Comparison of ENCODE assay signal across 1 cellular context in the genomic region with DNA sequence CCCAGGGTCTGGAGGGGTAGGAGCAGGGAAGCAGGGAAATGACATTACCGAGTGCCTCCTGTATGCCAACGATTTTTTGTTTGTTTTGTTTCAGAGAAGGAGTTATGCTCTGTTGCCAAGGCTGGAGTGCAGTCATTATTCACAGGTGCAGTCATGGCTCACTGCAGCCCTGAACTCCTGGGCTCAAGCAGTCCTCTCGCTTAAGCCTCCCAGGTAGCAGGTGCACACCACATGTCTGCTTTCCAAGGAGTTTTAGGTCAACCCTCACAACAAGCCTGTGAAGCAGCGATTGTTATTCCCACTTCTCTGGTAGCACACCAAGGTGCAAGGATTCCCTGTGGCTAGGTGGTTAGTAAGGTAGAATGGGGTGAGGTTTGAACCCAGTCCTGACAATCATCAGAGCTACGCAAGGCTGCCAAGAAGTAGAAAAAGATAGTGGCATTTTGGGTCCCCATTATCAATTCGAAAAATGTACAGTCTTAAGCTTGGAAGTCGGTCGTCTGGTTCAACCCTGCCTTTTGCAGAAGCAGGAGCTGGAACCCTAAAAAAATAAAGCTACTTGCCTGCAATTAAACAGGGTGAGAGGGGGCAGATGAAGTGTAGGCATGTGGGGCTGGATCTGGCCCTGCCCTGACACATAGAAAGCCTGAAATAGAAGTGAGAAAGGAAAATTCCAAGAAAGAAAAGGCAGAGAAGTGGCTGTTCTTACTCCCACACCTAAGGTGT.
TF ChIP-seq lines count a peak whose summit lies in the region.

No MANE protein-coding gene starts in this region.

TF ChIP-seq in GM23338, 12 proteins besides CTCF, POLR2A, EP300 and RAD21 (continued from another document):
- TF ChIP-seq, protein P1, sequence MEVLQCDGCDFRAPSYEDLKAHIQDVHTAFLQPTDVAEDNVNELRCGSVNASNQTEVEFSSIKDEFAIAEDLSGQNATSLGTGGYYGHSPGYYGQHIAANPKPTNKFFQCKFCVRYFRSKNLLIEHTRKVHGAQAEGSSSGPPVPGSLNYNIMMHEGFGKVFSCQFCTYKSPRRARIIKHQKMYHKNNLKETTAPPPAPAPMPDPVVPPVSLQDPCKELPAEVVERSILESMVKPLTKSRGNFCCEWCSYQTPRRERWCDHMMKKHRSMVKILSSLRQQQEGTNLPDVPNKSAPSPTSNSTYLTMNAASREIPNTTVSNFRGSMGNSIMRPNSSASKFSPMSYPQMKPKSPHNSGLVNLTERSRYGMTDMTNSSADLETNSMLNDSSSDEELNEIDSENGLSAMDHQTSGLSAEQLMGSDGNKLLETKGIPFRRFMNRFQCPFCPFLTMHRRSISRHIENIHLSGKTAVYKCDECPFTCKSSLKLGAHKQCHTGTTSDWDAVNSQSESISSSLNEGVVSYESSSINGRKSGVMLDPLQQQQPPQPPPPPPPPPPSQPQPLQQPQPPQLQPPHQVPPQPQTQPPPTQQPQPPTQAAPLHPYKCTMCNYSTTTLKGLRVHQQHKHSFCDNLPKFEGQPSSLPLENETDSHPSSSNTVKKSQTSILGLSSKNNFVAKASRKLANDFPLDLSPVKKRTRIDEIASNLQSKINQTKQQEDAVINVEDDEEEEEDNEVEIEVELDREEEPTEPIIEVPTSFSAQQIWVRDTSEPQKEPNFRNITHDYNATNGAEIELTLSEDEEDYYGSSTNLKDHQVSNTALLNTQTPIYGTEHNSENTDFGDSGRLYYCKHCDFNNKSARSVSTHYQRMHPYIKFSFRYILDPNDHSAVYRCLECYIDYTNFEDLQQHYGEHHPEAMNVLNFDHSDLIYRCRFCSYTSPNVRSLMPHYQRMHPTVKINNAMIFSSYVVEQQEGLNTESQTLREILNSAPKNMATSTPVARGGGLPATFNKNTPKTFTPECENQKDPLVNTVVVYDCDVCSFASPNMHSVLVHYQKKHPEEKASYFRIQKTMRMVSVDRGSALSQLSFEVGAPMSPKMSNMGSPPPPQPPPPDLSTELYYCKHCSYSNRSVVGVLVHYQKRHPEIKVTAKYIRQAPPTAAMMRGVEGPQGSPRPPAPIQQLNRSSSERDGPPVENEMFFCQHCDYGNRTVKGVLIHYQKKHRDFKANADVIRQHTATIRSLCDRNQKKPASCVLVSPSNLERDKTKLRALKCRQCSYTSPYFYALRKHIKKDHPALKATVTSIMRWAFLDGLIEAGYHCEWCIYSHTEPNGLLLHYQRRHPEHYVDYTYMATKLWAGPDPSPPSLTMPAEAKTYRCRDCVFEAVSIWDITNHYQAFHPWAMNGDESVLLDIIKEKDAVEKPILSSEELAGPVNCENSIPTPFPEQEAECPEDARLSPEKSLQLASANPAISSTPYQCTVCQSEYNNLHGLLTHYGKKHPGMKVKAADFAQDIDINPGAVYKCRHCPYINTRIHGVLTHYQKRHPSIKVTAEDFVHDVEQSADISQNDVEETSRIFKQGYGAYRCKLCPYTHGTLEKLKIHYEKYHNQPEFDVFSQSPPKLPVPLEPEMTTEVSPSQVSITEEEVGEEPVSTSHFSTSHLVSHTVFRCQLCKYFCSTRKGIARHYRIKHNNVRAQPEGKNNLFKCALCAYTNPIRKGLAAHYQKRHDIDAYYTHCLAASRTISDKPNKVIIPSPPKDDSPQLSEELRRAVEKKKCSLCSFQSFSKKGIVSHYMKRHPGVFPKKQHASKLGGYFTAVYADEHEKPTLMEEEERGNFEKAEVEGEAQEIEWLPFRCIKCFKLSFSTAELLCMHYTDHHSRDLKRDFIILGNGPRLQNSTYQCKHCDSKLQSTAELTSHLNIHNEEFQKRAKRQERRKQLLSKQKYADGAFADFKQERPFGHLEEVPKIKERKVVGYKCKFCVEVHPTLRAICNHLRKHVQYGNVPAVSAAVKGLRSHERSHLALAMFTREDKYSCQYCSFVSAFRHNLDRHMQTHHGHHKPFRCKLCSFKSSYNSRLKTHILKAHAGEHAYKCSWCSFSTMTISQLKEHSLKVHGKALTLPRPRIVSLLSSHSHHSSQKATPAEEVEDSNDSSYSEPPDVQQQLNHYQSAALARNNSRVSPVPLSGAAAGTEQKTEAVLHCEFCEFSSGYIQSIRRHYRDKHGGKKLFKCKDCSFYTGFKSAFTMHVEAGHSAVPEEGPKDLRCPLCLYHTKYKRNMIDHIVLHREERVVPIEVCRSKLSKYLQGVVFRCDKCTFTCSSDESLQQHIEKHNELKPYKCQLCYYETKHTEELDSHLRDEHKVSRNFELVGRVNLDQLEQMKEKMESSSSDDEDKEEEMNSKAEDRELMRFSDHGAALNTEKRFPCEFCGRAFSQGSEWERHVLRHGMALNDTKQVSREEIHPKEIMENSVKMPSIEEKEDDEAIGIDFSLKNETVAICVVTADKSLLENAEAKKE (CRISPR knock-in tag; IDR thresholded peaks at IDR 0.05): no peak
- no peak for TF ChIP-seq ZNF114 (CRISPR knock-in tag; IDR thresholded peaks at IDR 0.05)
- no peak for TF ChIP-seq POLR2AphosphoS5 (IDR thresholded peaks at IDR 0.05; ENCODE audit: low read depth)
- no peak for TF ChIP-seq JUNB (IDR thresholded peaks at IDR 0.05; ENCODE audit: unreplicated experiment)
- TF ChIP-seq EZH2 (IDR thresholded peaks at IDR 0.05; ENCODE audit: low read depth, unreplicated experiment): no peak
- TF ChIP-seq, protein P2, sequence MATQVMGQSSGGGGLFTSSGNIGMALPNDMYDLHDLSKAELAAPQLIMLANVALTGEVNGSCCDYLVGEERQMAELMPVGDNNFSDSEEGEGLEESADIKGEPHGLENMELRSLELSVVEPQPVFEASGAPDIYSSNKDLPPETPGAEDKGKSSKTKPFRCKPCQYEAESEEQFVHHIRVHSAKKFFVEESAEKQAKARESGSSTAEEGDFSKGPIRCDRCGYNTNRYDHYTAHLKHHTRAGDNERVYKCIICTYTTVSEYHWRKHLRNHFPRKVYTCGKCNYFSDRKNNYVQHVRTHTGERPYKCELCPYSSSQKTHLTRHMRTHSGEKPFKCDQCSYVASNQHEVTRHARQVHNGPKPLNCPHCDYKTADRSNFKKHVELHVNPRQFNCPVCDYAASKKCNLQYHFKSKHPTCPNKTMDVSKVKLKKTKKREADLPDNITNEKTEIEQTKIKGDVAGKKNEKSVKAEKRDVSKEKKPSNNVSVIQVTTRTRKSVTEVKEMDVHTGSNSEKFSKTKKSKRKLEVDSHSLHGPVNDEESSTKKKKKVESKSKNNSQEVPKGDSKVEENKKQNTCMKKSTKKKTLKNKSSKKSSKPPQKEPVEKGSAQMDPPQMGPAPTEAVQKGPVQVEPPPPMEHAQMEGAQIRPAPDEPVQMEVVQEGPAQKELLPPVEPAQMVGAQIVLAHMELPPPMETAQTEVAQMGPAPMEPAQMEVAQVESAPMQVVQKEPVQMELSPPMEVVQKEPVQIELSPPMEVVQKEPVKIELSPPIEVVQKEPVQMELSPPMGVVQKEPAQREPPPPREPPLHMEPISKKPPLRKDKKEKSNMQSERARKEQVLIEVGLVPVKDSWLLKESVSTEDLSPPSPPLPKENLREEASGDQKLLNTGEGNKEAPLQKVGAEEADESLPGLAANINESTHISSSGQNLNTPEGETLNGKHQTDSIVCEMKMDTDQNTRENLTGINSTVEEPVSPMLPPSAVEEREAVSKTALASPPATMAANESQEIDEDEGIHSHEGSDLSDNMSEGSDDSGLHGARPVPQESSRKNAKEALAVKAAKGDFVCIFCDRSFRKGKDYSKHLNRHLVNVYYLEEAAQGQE (IDR thresholded peaks at IDR 0.05; ENCODE audit: unreplicated experiment): no peak
- TF ChIP-seq, protein P3, sequence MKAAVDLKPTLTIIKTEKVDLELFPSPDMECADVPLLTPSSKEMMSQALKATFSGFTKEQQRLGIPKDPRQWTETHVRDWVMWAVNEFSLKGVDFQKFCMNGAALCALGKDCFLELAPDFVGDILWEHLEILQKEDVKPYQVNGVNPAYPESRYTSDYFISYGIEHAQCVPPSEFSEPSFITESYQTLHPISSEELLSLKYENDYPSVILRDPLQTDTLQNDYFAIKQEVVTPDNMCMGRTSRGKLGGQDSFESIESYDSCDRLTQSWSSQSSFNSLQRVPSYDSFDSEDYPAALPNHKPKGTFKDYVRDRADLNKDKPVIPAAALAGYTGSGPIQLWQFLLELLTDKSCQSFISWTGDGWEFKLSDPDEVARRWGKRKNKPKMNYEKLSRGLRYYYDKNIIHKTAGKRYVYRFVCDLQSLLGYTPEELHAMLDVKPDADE (IDR thresholded peaks at IDR 0.05): no peak
- no peak for TF ChIP-seq STAT1 (IDR thresholded peaks at IDR 0.05; ENCODE audit: unreplicated experiment)
- TF ChIP-seq EZH2phosphoT487 (IDR thresholded peaks at IDR 0.05; ENCODE audit: unreplicated experiment): no peak
- no peak for TF ChIP-seq ZNF331 (CRISPR knock-in tag; IDR thresholded peaks at IDR 0.05; ENCODE audit: low read depth)
- TF ChIP-seq CREB1 (CRISPR knock-in tag; IDR thresholded peaks at IDR 0.05; ENCODE audit: low read depth): no peak
TF ChIP-seq in GM23338: peak in this region for 0.
